In genomic region chr11:64843971-64844329, GRCh38 we compare ENCODE assay signal across 8 cellular contexts. TPM values are rescaled to one million over a fixed set of nuclear protein-coding genes. Genes with fewer than 3 reads are reported as not detected.
DNase-seq lines count a peak whose midpoint lies in the region; ATAC-seq and TF ChIP-seq lines count a peak whose summit lies in the region.

No MANE protein-coding gene starts in this region.

- no peak for ATAC-seq in foreskin keratinocyte

- H3K27me3 ChIP-seq in SU-DHL-6 (ENCODE audit: low read length) (no peaks in the 10 kb centered on the region), foreskin keratinocyte (no peaks in the 10 kb centered on the region)

- H3K27ac ChIP-seq in SU-DHL-6 (ENCODE audit: low read depth, low read length) (no peak overlapping the region), foreskin keratinocyte (peak overlapping the region; percentile 27)

- H3K9me2 ChIP-seq in SU-DHL-6 (replicated peaks; ENCODE audit: insufficient read depth, low read length) = no peaks in the 10 kb centered on the region

- DNase-seq in NCI-H1417 (lab: John Stamatoyannopoulos, UW) (peak; percentile 10 to 64 (median 59)), NCI-H1417 treated with DMSO at 0.1 percent for 48 hours (lab: John Stamatoyannopoulos, UW) (no peak), foreskin keratinocyte (peak in 1 of 2 donors; percentile 38), skeletal muscle cell (ENCODE audit: low read depth) (no peak), OCI-M2 (lab: John Stamatoyannopoulos, UW; ENCODE audit: unreplicated experiment) (no peak), NK-92 (lab: John Stamatoyannopoulos, UW; ENCODE audit: unreplicated experiment) (no peak), NOMO-1 treated with DMSO at 0.1 percent for 48 hours (lab: John Stamatoyannopoulos, UW; ENCODE audit: unreplicated experiment) (no peak)

- H3K9me3 ChIP-seq in SU-DHL-6 (ENCODE audit: insufficient read depth, low read length) = no peaks in the 10 kb centered on the region

- TF ChIP-seq CTCF in SU-DHL-6 (IDR thresholded peaks at IDR 0.05; ENCODE audit: insufficient read depth, low read length, poor library complexity, severe bottlenecking) (no peak), foreskin keratinocyte (conservative IDR thresholded peaks at IDR 0.05) (no peak)

- peaks cover 9% of the 10 kb centered on the region for H3K4me1 ChIP-seq in foreskin keratinocyte

- H3F3A ChIP-seq in SU-DHL-6 (ENCODE audit: insufficient read depth) = peaks cover 25% of the 10 kb centered on the region

- H4K20me1 ChIP-seq in SU-DHL-6 (ENCODE audit: low read depth, low read length) = no peaks in the 10 kb centered on the region

- no peaks in the 10 kb centered on the region for H3K36me3 ChIP-seq in SU-DHL-6 (ENCODE audit: low read length)

- H3K4me2 ChIP-seq in SU-DHL-6 (ENCODE audit: low read depth, low read length, poor library complexity, severe bottlenecking) = peak overlapping the region; percentile 72

- peak overlapping the region; percentile 50 for H2AFZ ChIP-seq in SU-DHL-6 (ENCODE audit: low read depth, low read length, severe bottlenecking)

- no peaks in the 10 kb centered on the region; the same call in 1 of the 2 replicates for H3K79me2 ChIP-seq in SU-DHL-6 (ENCODE audit: insufficient read depth, low read length)

- H3K4me3 ChIP-seq in SU-DHL-6 (ENCODE audit: insufficient read depth, low read length, poor library complexity, severe bottlenecking) (peak overlapping the region; percentile 64), skeletal muscle cell (ENCODE audit: low read depth, low read length) (peak overlapping the region; percentile 7)

- peak overlapping the region; percentile 70 for H3K9ac ChIP-seq in SU-DHL-6 (ENCODE audit: low read length)

RNA-seq across cellular contexts. Expression of gene CDC42BPG, which starts 0.5 kb away (rescaled TPM):
- 10.3 and 11.1 TPM in 2 replicates for total RNA-seq in foreskin keratinocyte
- polyA plus RNA-seq in foreskin keratinocyte = 4.7 and 5.3 TPM in 2 replicates

RNA-seq across cellular contexts. Expression of gene MEN1, which starts 33.6 kb away (rescaled TPM):
- 27.3 and 30.8 TPM in 2 replicates for total RNA-seq in foreskin keratinocyte
- polyA plus RNA-seq in foreskin keratinocyte = 30.2 and 35.3 TPM in 2 replicates

RNA-seq across cellular contexts. Expression of gene EHD1, which starts 34.5 kb away (rescaled TPM):
- 94.9 and 114 TPM in 2 replicates for total RNA-seq in foreskin keratinocyte
- polyA plus RNA-seq in foreskin keratinocyte = 90.4 and 115 TPM in 2 replicates

RNA-seq across cellular contexts. Expression of gene MAP4K2, which starts 40.9 kb away (rescaled TPM):
- 26.3 and 27.8 TPM in 2 replicates for total RNA-seq in foreskin keratinocyte
- polyA plus RNA-seq in foreskin keratinocyte = 25.7 and 26.9 TPM in 2 replicates

Comparison
In these comparisons a context has a peak if more than half of its experiments do, and no peak if none do; other contexts are left out.
1. DNase-seq: peak in NCI-H1417 (3 of 3); none in NCI-H1417 treated with DMSO at 0.1 percent for 48 hours (single experiment), skeletal muscle cell (single experiment), OCI-M2 (single experiment), NK-92 (single experiment) and NOMO-1 treated with DMSO at 0.1 percent for 48 hours (single experiment).